In the genomic region with DNA sequence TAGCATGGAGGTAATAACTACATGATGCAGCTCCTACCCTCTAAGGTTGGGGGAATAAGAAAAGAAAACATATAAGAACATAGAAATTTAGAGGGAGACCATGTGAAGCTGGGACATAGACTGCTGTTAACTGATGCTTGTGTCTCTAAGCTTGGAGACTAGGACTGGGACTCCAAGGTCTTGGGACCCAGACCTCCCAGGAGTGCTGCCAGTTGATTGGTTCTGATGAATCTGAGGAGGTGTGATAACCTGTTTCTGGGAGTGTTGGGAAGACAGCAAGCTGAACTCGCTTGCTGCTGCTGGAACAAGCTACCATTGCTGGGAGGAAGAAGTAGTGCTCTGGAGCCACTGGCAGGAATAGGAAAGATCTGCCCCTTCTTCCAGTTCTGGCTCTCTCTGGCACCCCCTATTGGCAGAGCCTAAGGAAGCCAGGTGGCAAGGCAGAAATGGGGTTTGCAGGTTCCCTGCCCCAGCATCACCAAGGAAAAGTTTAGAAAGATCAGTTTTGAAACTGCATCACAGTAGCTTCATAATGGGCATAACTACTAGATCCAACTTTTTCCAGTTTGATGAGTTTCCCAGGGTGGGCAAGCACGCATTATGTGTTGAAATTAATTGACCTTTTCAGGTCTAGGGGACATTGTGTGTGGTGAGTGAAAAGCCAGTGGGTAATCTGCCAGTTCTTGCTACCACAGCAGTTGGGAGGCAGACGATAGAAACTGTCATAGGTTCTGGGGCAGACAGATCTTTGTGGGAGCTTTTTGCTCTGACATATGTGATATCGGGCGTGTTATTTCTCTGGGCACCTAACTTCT, we compare ENCODE assay signal across 8 cellular contexts.
DNase-seq lines count a peak whose midpoint lies in the region; ATAC-seq and TF ChIP-seq lines count a peak whose summit lies in the region.

No MANE protein-coding gene starts in this region.

- H3K23ac ChIP-seq in trophoblast cell (ENCODE audit: low read length) = no peak overlapping the region

- H3K36me3 ChIP-seq in BLaER1 treated with 17β-estradiol and CSF1 and Interleukin-3, amounts not matched to agents 10 nM and 100 nM = peaks cover 0 to 42% (median 28%) of the 10 kb centered on the region in 11 experiments; a peak in 18 of 22 replicates
- H3K36me3 ChIP-seq in H7 (replicated peaks; ENCODE audit: control insufficient read depth, insufficient read depth, low read length) = no peaks in the 10 kb centered on the region
- H3K36me3 ChIP-seq in RWPE2 (ENCODE audit: low read depth) = no peaks in the 10 kb centered on the region
- peaks cover 0 to 2% of the 10 kb centered on the region in 2 experiments for H3K36me3 ChIP-seq in trophoblast cell (ENCODE audit: control insufficient read depth in 1 of 2, insufficient read depth in 2 of 2, low read length in 2 of 2)

- no peaks in the 10 kb centered on the region for H3K79me2 ChIP-seq in trophoblast cell (ENCODE audit: control insufficient read depth, insufficient read depth, low read length, poor library complexity)

- H3K4me1 ChIP-seq in BLaER1 treated with 17β-estradiol and CSF1 and Interleukin-3, amounts not matched to agents 10 nM and 100 nM = peaks cover 28 to 77% (median 58%) of the 10 kb centered on the region in 10 experiments
- no peaks in the 10 kb centered on the region for H3K4me1 ChIP-seq in RWPE2 (ENCODE audit: insufficient read depth, poor library complexity, severe bottlenecking)
- H3K4me1 ChIP-seq in trophoblast cell (ENCODE audit: control insufficient read depth in 1 of 2, insufficient read depth in 2 of 2, low read length in 2 of 2) = peaks cover 0 to 2% of the 10 kb centered on the region in 2 experiments

- H2BK5ac ChIP-seq in trophoblast cell (ENCODE audit: low read depth, low read length, poor library complexity) = no peak overlapping the region

- no peaks in the 10 kb centered on the region for H3K9me3 ChIP-seq in BLaER1 treated with 17β-estradiol and CSF1 and Interleukin-3, amounts not matched to agents 10 nM and 100 nM (replicated peaks in 1 of 11)
- H3K9me3 ChIP-seq in RWPE2 (ENCODE audit: severe bottlenecking) = no peaks in the 10 kb centered on the region
- no peaks in the 10 kb centered on the region for H3K9me3 ChIP-seq in trophoblast cell (ENCODE audit: insufficient read depth, low read depth, low read length)

- no peak for ATAC-seq in RWPE2 (ENCODE audit: low read depth)
- no peak for ATAC-seq in HG03521 (IDR thresholded peaks at IDR 0.05; ENCODE audit: unreplicated experiment)

- WGBS in trophoblast cell (ENCODE audit: extremely low coverage, insufficient coverage, insufficient read length) = no CpG with 5 or more reads among the region's 5 CpGs

- peak overlapping the region in 8 of 11 experiments; percentile 8 to 73 (median 38); a peak in 11 of 22 replicates for H3K27ac ChIP-seq in BLaER1 treated with 17β-estradiol and CSF1 and Interleukin-3, amounts not matched to agents 10 nM and 100 nM
- no peak overlapping the region for H3K27ac ChIP-seq in RWPE2 (ENCODE audit: poor library complexity, severe bottlenecking)
- H3K27ac ChIP-seq in trophoblast cell (ENCODE audit: low read depth, low read length) = no peak overlapping the region

- no peaks in the 10 kb centered on the region for H3K79me1 ChIP-seq in trophoblast cell (ENCODE audit: low read length)

- TF ChIP-seq CTCF in RWPE2 (IDR thresholded peaks at IDR 0.05; ENCODE audit: poor library complexity, severe bottlenecking) = peak; percentile 40

- H2AK5ac ChIP-seq in trophoblast cell (ENCODE audit: low read length) = no peak overlapping the region

- H4K91ac ChIP-seq in trophoblast cell (ENCODE audit: low read depth, low read length) = no peak overlapping the region

- no peak overlapping the region for H4K12ac ChIP-seq in trophoblast cell (ENCODE audit: low read depth, low read length)

- peak overlapping the region; percentile 9 to 85 (median 44); a peak in 20 of 22 replicates for H3K4me2 ChIP-seq in BLaER1 treated with 17β-estradiol and CSF1 and Interleukin-3, amounts not matched to agents 10 nM and 100 nM
- no peak overlapping the region for H3K4me2 ChIP-seq in trophoblast cell (ENCODE audit: low read length)

- H4K8ac ChIP-seq in trophoblast cell (ENCODE audit: low read depth, low read length) = no peak overlapping the region

- DNase-seq in H7 (peak; percentile 62), RWPE2 (ENCODE audit: low spot score) (no peak), dermis blood vessel endothelial cell (peak; percentile 21), trophoblast cell (peak; percentile 15 to 43), NCI-H2171 treated with DMSO at 0.1 percent for 48 hours (lab: John Stamatoyannopoulos, UW) (no peak), middle frontal gyrus (ENCODE audit: extremely low spot score, low spot score) (no peak)

- H3K18ac ChIP-seq in trophoblast cell (ENCODE audit: low read length) = no peak overlapping the region

- H3K4me3 ChIP-seq in BLaER1 treated with 17β-estradiol and CSF1 and Interleukin-3, amounts not matched to agents 10 nM and 100 nM = no peak overlapping the region
- H3K4me3 ChIP-seq in H7 (ENCODE audit: insufficient read depth, low read depth, low read length) = no peak overlapping the region
- no peak overlapping the region for H3K4me3 ChIP-seq in RWPE2 (ENCODE audit: severe bottlenecking)
- H3K4me3 ChIP-seq in trophoblast cell (ENCODE audit: low read depth, low read length) = no peak overlapping the region

- no peak overlapping the region for H2BK120ac ChIP-seq in trophoblast cell (ENCODE audit: insufficient read depth, low read length, poor library complexity)

- H4K20me1 ChIP-seq in BLaER1 treated with 17β-estradiol and CSF1 and Interleukin-3, amounts not matched to agents 10 nM and 100 nM = peaks cover 9 to 100% (median 57%) of the 10 kb centered on the region in 11 experiments; a peak in 18 of 22 replicates

- peak overlapping the region; percentile 33 for H3K4ac ChIP-seq in trophoblast cell (ENCODE audit: low read depth, low read length)

- H2BK12ac ChIP-seq in trophoblast cell (ENCODE audit: low read length) = no peak overlapping the region

- H2AFZ ChIP-seq in trophoblast cell (ENCODE audit: insufficient read depth, low read length, poor library complexity) = no peak overlapping the region

- H3K14ac ChIP-seq in trophoblast cell (ENCODE audit: low read length) = no peak overlapping the region

- no peaks in the 10 kb centered on the region for H3K27me3 ChIP-seq in BLaER1 treated with 17β-estradiol and CSF1 and Interleukin-3, amounts not matched to agents 10 nM and 100 nM
- H3K27me3 ChIP-seq in H7 (ENCODE audit: control insufficient read depth, insufficient read depth, low read length) (no peaks in the 10 kb centered on the region), RWPE2 (ENCODE audit: insufficient read depth, poor library complexity, severe bottlenecking) (no peaks in the 10 kb centered on the region), trophoblast cell (ENCODE audit: insufficient read depth, low read length) (no peaks in the 10 kb centered on the region)

- H3K9ac ChIP-seq in BLaER1 treated with 17β-estradiol and CSF1 and Interleukin-3, amounts not matched to agents 10 nM and 100 nM = peak overlapping the region in 1 of 11 experiments; percentile 39; a peak in 1 of 22 replicates
- no peak overlapping the region for H3K9ac ChIP-seq in trophoblast cell (ENCODE audit: low read length)

Comparison
In these comparisons a context has a peak if more than half of its experiments do, and no peak if none do; other contexts are left out.
1. H3K27ac ChIP-seq: peak in BLaER1 treated with 17β-estradiol and CSF1 and Interleukin-3, amounts not matched to agents 10 nM and 100 nM (8 of 11); none in RWPE2 (single experiment) and trophoblast cell (single experiment).
2. DNase-seq: peak in H7 (single experiment), dermis blood vessel endothelial cell (single experiment) and trophoblast cell (2 of 2); none in RWPE2 (single experiment), NCI-H2171 treated with DMSO at 0.1 percent for 48 hours (single experiment) and middle frontal gyrus (single experiment).